In the genomic region with DNA sequence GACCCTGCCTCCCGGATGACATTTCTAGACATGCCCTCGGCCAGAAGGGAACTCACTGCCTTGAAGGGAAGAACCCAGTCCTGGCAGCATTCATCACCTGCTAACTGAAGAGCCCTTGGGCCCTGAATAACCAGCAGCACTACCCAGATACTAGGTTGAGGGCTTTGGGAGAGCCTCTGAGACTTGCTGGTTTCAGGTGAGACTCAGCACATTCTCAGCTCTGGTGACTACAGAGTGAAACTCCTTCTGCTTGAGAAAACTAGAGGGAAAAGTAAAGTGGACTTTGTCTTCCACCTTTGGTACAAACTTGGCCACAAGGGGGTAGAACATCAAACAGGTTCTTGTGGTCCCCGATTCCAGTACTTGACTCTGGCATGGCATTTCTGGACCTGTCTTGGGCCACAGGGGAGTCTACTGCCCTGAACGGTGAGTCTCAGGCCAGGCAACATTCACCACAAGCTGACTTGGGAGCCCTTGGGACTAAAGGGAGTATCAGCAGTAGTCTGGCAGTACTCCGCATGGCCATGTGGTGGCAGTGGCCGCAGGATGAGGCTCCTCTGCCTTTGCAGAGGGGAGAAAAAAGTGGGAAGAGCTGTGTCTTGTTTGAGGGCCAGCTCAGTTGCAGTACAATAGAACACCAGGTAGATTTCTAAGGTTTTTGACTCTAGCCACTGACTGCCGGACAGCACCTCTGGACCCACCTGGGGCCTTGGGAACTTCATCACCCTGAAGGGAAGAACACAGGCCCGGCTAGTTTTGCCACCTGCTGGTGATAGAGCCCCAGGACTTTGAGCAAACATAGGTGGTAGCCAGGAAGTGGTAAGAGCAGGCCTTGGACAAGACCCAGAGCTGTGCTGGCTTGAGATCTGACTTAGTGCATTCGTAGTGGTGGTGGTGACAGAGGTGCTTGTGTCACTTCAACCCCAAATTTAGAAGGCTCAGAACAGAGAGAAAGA, we compare ENCODE assay signal across 9 cellular contexts.
DNase-seq lines count a peak whose midpoint lies in the region; ATAC-seq and TF ChIP-seq lines count a peak whose summit lies in the region.
"Had no signal": no experiment of that assay in that cellular context is flagged by ENCODE, and none has a peak within 500 bp of the region (broad histone marks: within the 10 kb centered on the region; RNA-seq: fewer than 3 reads in every experiment).

No MANE protein-coding gene starts in this region.

- H3K4me3 ChIP-seq in Karpas-422 (ENCODE audit: low read length) = no peak overlapping the region
- no peak overlapping the region for H3K4me3 ChIP-seq in ascending aorta
- no peak overlapping the region for H3K4me3 ChIP-seq in right lobe of liver
- H3K4me3 ChIP-seq: body of pancreas had no signal

- no peak for TF ChIP-seq POLR2A in right lobe of liver (IDR thresholded peaks at IDR 0.05)

- WGBS in right lobe of liver (ENCODE audit: insufficient coverage, low coverage, low lambda C conversion rate, missing lambda C conversion rate) = 15% methylated on average over 5 of the region's 9 CpGs

- no peaks in the 10 kb centered on the region for H3K79me2 ChIP-seq in Karpas-422 (ENCODE audit: low read length)

- no peaks in the 10 kb centered on the region; the same call in 1 of the 2 replicates for H3K9me3 ChIP-seq in Karpas-422 (ENCODE audit: low read length)
- peaks cover 0 to 3% of the 10 kb centered on the region in 2 donors for H3K9me3 ChIP-seq in ascending aorta
- no peaks in the 10 kb centered on the region for H3K9me3 ChIP-seq in right lobe of liver
- H3K9me3 ChIP-seq: body of pancreas had no signal

- no peaks in the 10 kb centered on the region for H3K9me2 ChIP-seq in Karpas-422 (replicated peaks; ENCODE audit: insufficient read depth, low read length)

- H2AFZ ChIP-seq in Karpas-422 (ENCODE audit: low read length) = no peak overlapping the region; the same call in 1 of the 2 replicates

- H3K4me1 ChIP-seq in Karpas-422 (ENCODE audit: low read length) (no peaks in the 10 kb centered on the region), ascending aorta (no peaks in the 10 kb centered on the region), right lobe of liver (no peaks in the 10 kb centered on the region)
- H3K4me1 ChIP-seq: body of pancreas had no signal

- H3K36me3 ChIP-seq in Karpas-422 (ENCODE audit: insufficient read depth, low read length) (no peaks in the 10 kb centered on the region), ascending aorta (no peaks in the 10 kb centered on the region), right lobe of liver (no peaks in the 10 kb centered on the region)

- DNase-seq in Karpas-422 (peak; percentile 65), ascending aorta (ENCODE audit: low spot score in 2 of 2) (no peak), right lobe of liver (peak; percentile 51 to 61 (median 53)), cerebellum (ENCODE audit: low spot score) (no peak), NCI-H774 (lab: John Stamatoyannopoulos, UW) (no peak)
- no peak for DNase-seq in NK-92 treated with Interleukin-12 subunit alpha and Interleukin-12 subunit beta, amount 100 ng/mL, for 24 hours (lab: John Stamatoyannopoulos, UW)

- H3K27me3 ChIP-seq in Karpas-422 (ENCODE audit: low read length) = no peaks in the 10 kb centered on the region
- H3K27me3 ChIP-seq in ascending aorta = no peaks in the 10 kb centered on the region
- H3K27me3 ChIP-seq in right lobe of liver = no peaks in the 10 kb centered on the region
- H3K27me3 ChIP-seq: body of pancreas had no signal

- ATAC-seq in right lobe of liver = peak; percentile 84 to 96 (median 94)
- no peak for ATAC-seq in GM19035 (IDR thresholded peaks at IDR 0.05; ENCODE audit: unreplicated experiment)
- ATAC-seq: body of pancreas had no signal

- H4K20me1 ChIP-seq in Karpas-422 (ENCODE audit: insufficient read depth, low read depth, low read length) = no peaks in the 10 kb centered on the region

- H3K4me2 ChIP-seq in Karpas-422 (ENCODE audit: low read depth, low read length, poor library complexity, severe bottlenecking) = no peak overlapping the region

- TF ChIP-seq CTCF in GM12873 (IDR thresholded peaks at IDR 0.05; ENCODE audit: insufficient read depth, low read depth, low read length, missing control alignments) (peak; percentile 49), ascending aorta (IDR thresholded peaks at IDR 0.05) (peak in 2 of 3 experiments; percentile 8 to 20), right lobe of liver (IDR thresholded peaks at IDR 0.05) (peak; percentile 44 to 60 (median 53))

- H3K9ac ChIP-seq in Karpas-422 (ENCODE audit: low read length) = no peak overlapping the region

- H3K27ac ChIP-seq in Karpas-422 (ENCODE audit: low read length) (no peak overlapping the region), ascending aorta (no peak overlapping the region), right lobe of liver (no peak overlapping the region)
- H3K27ac ChIP-seq: body of pancreas had no signal

- intact Hi-C loops in ascending aorta (cut with DNase I) (no loop called here), right lobe of liver (cut with DNase I) (no loop called here)

Comparison
In these comparisons a context has a peak if more than half of its experiments do, and no peak if none do; other contexts are left out.
1. DNase-seq: peak in Karpas-422 (single experiment) and right lobe of liver (3 of 3); none in ascending aorta (0 of 2), NK-92 treated with Interleukin-12 subunit alpha and Interleukin-12 subunit beta, amount 100 ng/mL, for 24 hours (single experiment), cerebellum (single experiment) and NCI-H774 (single experiment).
2. Peak in every context shown above with its lines, with median percentiles within 50 percentile points of each other: CTCF ChIP-seq.